ENCODE assay signal across 8 cellular contexts in the genomic region with DNA sequence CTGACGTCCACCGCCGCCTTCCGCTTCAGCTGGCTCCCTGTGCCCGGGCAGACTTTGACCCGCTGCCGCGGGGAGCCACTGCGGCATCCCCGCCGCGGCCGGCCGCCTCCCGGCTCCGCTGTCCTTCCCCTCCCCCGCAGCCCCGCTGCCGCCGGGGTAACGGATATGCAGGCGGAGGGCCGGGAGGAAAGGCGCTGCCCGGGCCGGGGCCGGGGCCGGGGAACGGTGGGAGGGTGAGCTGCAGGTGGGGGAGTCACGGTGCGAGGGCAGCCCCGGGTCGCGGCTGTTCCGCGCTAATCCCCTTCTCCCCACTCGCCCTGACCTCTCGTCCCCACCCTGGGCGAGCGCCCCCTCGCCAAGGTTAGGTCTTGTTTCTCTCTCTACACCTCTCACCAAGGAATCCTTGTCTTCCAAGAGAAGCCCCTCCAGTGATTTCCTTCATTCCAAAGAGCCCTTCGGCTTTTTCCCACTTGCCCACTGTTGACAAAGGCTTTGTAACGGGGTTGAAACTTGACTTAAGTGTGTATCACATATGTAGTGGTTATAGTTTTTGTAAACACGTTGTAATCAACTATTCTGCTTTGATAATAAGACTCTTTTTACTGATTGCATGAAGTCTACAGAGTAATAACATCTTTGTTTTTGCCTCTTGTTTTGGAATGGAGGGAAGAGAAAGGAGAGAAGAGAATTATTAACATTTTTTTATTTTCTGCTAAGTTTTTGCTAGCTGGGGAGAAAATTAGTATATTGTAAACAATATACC. TPM values are rescaled to one million over a fixed set of nuclear protein-coding genes. Genes with fewer than 3 reads are reported as not detected.
A peak's percentile ranks its signal among the peaks of the same experiment; 100 is the strongest.
DNase-seq lines count a peak whose midpoint lies in the region; ATAC-seq and TF ChIP-seq lines count a peak whose summit lies in the region.

No MANE protein-coding gene starts in this region.

- peak; percentile 68 for TF ChIP-seq CTCF in 22Rv1 (IDR thresholded peaks at IDR 0.05)
- peak; percentile 56 for TF ChIP-seq CTCF in GM13977 (IDR thresholded peaks at IDR 0.05; ENCODE audit: extremely low read depth, insufficient read depth, missing control alignments)
- no peak for TF ChIP-seq CTCF in endothelial cell (IDR thresholded peaks at IDR 0.05; ENCODE audit: unreplicated experiment)

- H3K4me1 Mint-ChIP-seq in endothelial cell (ENCODE audit: unreplicated experiment) = peaks cover 22% of the 10 kb centered on the region
- no peaks in the 10 kb centered on the region for H3K4me1 Mint-ChIP-seq in stimulated activated effector memory CD8-positive, alpha-beta T cell treated with anti-CD3 and anti-CD28 coated beads, Interleukin-12 subunit alpha, Interleukin-12 subunit beta, amount 100 ng/mL, for 72 hours

- in situ Hi-C loops in GM13977 (cut with MboI; ENCODE audit: low pct_unique_long_range_greater_than_20kb, low sequenced_read_pairs, unreplicated experiment) = no loop called here

- H3K9me3 Mint-ChIP-seq in endothelial cell (ENCODE audit: unreplicated experiment) = no peaks in the 10 kb centered on the region
- H3K9me3 Mint-ChIP-seq in stimulated activated effector memory CD8-positive, alpha-beta T cell treated with anti-CD3 and anti-CD28 coated beads, Interleukin-12 subunit alpha, Interleukin-12 subunit beta, amount 100 ng/mL, for 72 hours = no peaks in the 10 kb centered on the region

- H3K27me3 Mint-ChIP-seq in endothelial cell (ENCODE audit: unreplicated experiment) = peaks cover 2% of the 10 kb centered on the region

- DNase-seq in GM13977 (ENCODE audit: low spot score) (peak; percentile 64), NCI-H2227 (lab: John Stamatoyannopoulos, UW; ENCODE audit: unreplicated experiment) (peak; percentile 79), endothelial cell (ENCODE audit: low spot score) (peak; percentile 74), mucosa of gallbladder (ENCODE audit: low spot score) (peak; percentile 54)
- peak; percentile 66 to 72 for DNase-seq in activated CD4-positive, alpha-beta T cell treated with anti-CD3 and anti-CD28 coated beads, Interleukin-2, amount 50 U/mL, for 48 hours
- DNase-seq in stimulated activated effector memory CD8-positive, alpha-beta T cell treated with anti-CD3 and anti-CD28 coated beads, Interleukin-12 subunit alpha, Interleukin-12 subunit beta, amount 100 ng/mL, for 72 hours (ENCODE audit: low spot score in 2 of 2) = peak in 1 of 2 donors; percentile 62

- H3K27ac ChIP-seq in 22Rv1 = peak overlapping the region; percentile 70

- peak overlapping the region; percentile 90 for H3K4me3 Mint-ChIP-seq in endothelial cell (ENCODE audit: unreplicated experiment)
- H3K4me3 Mint-ChIP-seq in stimulated activated effector memory CD8-positive, alpha-beta T cell treated with anti-CD3 and anti-CD28 coated beads, Interleukin-12 subunit alpha, Interleukin-12 subunit beta, amount 100 ng/mL, for 72 hours = no peak overlapping the region

- H3K36me3 Mint-ChIP-seq in endothelial cell (ENCODE audit: low read depth, unreplicated experiment) = no peaks in the 10 kb centered on the region
- H3K36me3 Mint-ChIP-seq in stimulated activated effector memory CD8-positive, alpha-beta T cell treated with anti-CD3 and anti-CD28 coated beads, Interleukin-12 subunit alpha, Interleukin-12 subunit beta, amount 100 ng/mL, for 72 hours = peaks cover 6% of the 10 kb centered on the region

- H3K27ac Mint-ChIP-seq in endothelial cell (ENCODE audit: unreplicated experiment) = peak overlapping the region; percentile 83
- H3K27ac Mint-ChIP-seq in stimulated activated effector memory CD8-positive, alpha-beta T cell treated with anti-CD3 and anti-CD28 coated beads, Interleukin-12 subunit alpha, Interleukin-12 subunit beta, amount 100 ng/mL, for 72 hours = no peak overlapping the region

- peak; percentile 29 for ATAC-seq in HG02884 (IDR thresholded peaks at IDR 0.05; ENCODE audit: unreplicated experiment)
- peak; percentile 73 for ATAC-seq in stimulated activated effector memory CD8-positive, alpha-beta T cell treated with anti-CD3 and anti-CD28 coated beads, Interleukin-12 subunit alpha, Interleukin-12 subunit beta, amount 100 ng/mL, for 72 hours

RNA-seq across cellular contexts. Expression of gene XPR1, which starts 0.7 kb away (rescaled TPM):
- total RNA-seq in endothelial cell (ENCODE audit: unreplicated experiment) (71.8 TPM), mucosa of gallbladder (32.6 TPM)
